Comparison of ENCODE assay signal across 17 cellular contexts in the genomic region with DNA sequence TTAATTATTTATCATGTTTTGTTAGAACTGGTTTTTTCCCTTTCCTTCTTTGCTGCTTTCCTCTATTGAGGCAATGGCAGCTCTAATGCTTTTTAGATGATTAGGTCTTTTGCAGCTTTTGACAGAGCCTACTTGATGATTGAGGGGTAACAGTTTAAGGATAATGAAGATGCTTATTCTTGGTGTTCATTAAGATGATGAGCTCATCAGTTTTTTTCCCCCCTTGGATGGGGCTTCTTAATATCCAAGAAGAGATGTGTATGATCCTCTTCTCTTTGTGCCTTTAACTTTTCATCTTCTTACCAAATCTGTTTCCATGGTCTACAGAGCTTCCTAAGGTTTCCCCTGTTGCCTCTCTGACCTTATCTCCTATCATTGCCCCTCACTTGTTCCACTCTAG. TPM values are rescaled to one million over a fixed set of nuclear protein-coding genes. Genes with fewer than 3 reads are reported as not detected.
A peak's percentile ranks its signal among the peaks of the same experiment; 100 is the strongest.
DNase-seq lines count a peak whose midpoint lies in the region; ATAC-seq, FAIRE-seq and TF ChIP-seq lines count a peak whose summit lies in the region.
"Had no signal": no experiment of that assay in that cellular context is flagged by ENCODE, and none has a peak within 500 bp of the region (broad histone marks: within the 10 kb centered on the region; RNA-seq: fewer than 3 reads in every experiment).

No MANE protein-coding gene starts in this region.

- H4K20me1 ChIP-seq in IMR-90 (ENCODE audit: insufficient read depth, low read length) (peaks cover 28% of the 10 kb centered on the region), H1 (replicated peaks in 1 of 2; ENCODE audit: control insufficient read depth in 1 of 2, insufficient read depth in 2 of 2, low read length in 2 of 2) (peaks cover 0 to 9% of the 10 kb centered on the region in 2 experiments)

- in situ Hi-C loops in IMR-90 (cut with MboI; ENCODE audit: low sequenced_read_pairs), result no loop called here

- H3K36me3 ChIP-seq in IMR-90 (ENCODE audit: control insufficient read depth, insufficient read depth, low read length) (0 out of 2 replicates have a peak, but pooled peaks cover 2% of the 10 kb centered on the region), H1 (ENCODE audit: control insufficient read depth in 2 of 4, insufficient read depth in 4 of 4, low read length in 3 of 4) (peaks cover 0 to 30% (median 6%) of the 10 kb centered on the region in 4 experiments; a peak in 5 of 8 replicates), MG63 (peaks cover 40% of the 10 kb centered on the region)

- H2BK20ac ChIP-seq in IMR-90 (ENCODE audit: low read depth, low read length), result no peak overlapping the region
- H2BK20ac ChIP-seq in H1 (ENCODE audit: low read length), result no peak overlapping the region

- H3K23ac ChIP-seq in IMR-90 (ENCODE audit: low read depth, low read length) (no peak overlapping the region), H1 (ENCODE audit: insufficient read length) (no peak overlapping the region)

- no peak overlapping the region for H3K56ac ChIP-seq in IMR-90 (ENCODE audit: extremely low read depth, insufficient read depth, low read length)
- no peak overlapping the region for H3K56ac ChIP-seq in H1 (replicated peaks; ENCODE audit: insufficient read length, low read depth, low read length)

- H3K36me3 Mint-ChIP-seq in activated naive CD8-positive, alpha-beta T cell treated with anti-CD3 and anti-CD28 coated beads, Interleukin-2, amount 50 U/mL, for 24 hours (ENCODE audit: low read depth), result peaks cover 25% of the 10 kb centered on the region
- H3K36me3 Mint-ChIP-seq in activated naive CD8-positive, alpha-beta T cell treated with anti-CD3 and anti-CD28 coated beads for 36 hours, result peaks cover 6% of the 10 kb centered on the region

- H2AK5ac ChIP-seq in IMR-90 (ENCODE audit: low read depth, low read length) (no peak overlapping the region), H1 (ENCODE audit: low read depth, low read length) (no peak overlapping the region)

- H3K4ac ChIP-seq in IMR-90 (ENCODE audit: low read depth, low read length), result no peak overlapping the region
- H3K4ac ChIP-seq in H1 (replicated peaks; ENCODE audit: insufficient read length, low read depth, low read length), result no peak overlapping the region

- no peak for TF ChIP-seq CTCF in IMR-90 (conservative IDR thresholded peaks at IDR 0.05; ENCODE audit: low read depth, low read length)
- TF ChIP-seq CTCF in H1 (IDR thresholded peaks at IDR 0.05; ENCODE audit: control extremely low read depth in 1 of 3, insufficient read depth in 1 of 3, low read depth in 1 of 3, low read length in 3 of 3), result no peak

- H2BK15ac ChIP-seq in IMR-90 (ENCODE audit: low read depth, low read length) (no peak overlapping the region), H1 (ENCODE audit: low read length) (no peak overlapping the region)

- peaks cover 0 to 67% of the 10 kb centered on the region in 2 experiments for H3K79me2 ChIP-seq in H1 (ENCODE audit: control insufficient read depth in 1 of 2, insufficient read depth in 2 of 2, low read length in 2 of 2)

- H3K9ac ChIP-seq in IMR-90 (ENCODE audit: low read depth, low read length) (no peak overlapping the region), H1 (replicated peaks in 1 of 4; ENCODE audit: extremely low read depth in 1 of 4, low read depth in 3 of 4, low read length in 3 of 4) (no peak overlapping the region)

- no peak overlapping the region for H2BK12ac ChIP-seq in H1 (ENCODE audit: low read depth, low read length)

- H3K27me3 ChIP-seq in IMR-90 (ENCODE audit: control insufficient read depth, insufficient read depth, low read length), result no peaks in the 10 kb centered on the region
- H3K27me3 ChIP-seq in H1 (replicated peaks in 1 of 4; ENCODE audit: control insufficient read depth in 3 of 4, extremely low read depth in 1 of 4, insufficient read depth in 3 of 4, low read length in 3 of 4), result no peaks in the 10 kb centered on the region
- no peaks in the 10 kb centered on the region for H3K27me3 ChIP-seq in MG63

- ATAC-seq in activated naive CD8-positive, alpha-beta T cell treated with anti-CD3 and anti-CD28 coated beads, Interleukin-2, amount 50 U/mL, for 24 hours, result no peak
- ATAC-seq in IMR-90 (ENCODE audit: low read depth), result no peak
- ATAC-seq in HG03460 (IDR thresholded peaks at IDR 0.05; ENCODE audit: unreplicated experiment), result no peak

- no peaks in the 10 kb centered on the region for H3K9me1 ChIP-seq in IMR-90 (ENCODE audit: insufficient read depth, low read length)

- peak overlapping the region; percentile 9 for H3K27ac Mint-ChIP-seq in activated naive CD8-positive, alpha-beta T cell treated with anti-CD3 and anti-CD28 coated beads, Interleukin-2, amount 50 U/mL, for 24 hours
- no peak overlapping the region for H3K27ac Mint-ChIP-seq in activated naive CD8-positive, alpha-beta T cell treated with anti-CD3 and anti-CD28 coated beads for 36 hours
- H3K27ac Mint-ChIP-seq: B cell had no signal

- H3K14ac ChIP-seq in IMR-90 (replicated peaks; ENCODE audit: low read depth, low read length) (no peak overlapping the region), H1 (ENCODE audit: insufficient read length) (no peak overlapping the region)

- DNase-seq in activated naive CD8-positive, alpha-beta T cell treated with anti-CD3 and anti-CD28 coated beads, Interleukin-2, amount 50 U/mL, for 24 hours, result no peak
- DNase-seq in activated naive CD8-positive, alpha-beta T cell treated with anti-CD3 and anti-CD28 coated beads for 36 hours, result no peak
- DNase-seq in IMR-90 (no peak), H1 (ENCODE audit: low read depth in 1 of 2, low spot score in 2 of 2) (no peak), mesenteric fat pad (ENCODE audit: low spot score) (no peak), MG63 (no peak)
- DNase-seq: 8988T; C1 segment of cervical spinal cord; CD4-positive, alpha-beta memory T cell; DMS79; GOT3; HCEC 1CT; KG1 had no signal

- H2BK5ac ChIP-seq in IMR-90 (ENCODE audit: low read depth, low read length, poor library complexity, severe bottlenecking) (no peak overlapping the region), H1 (ENCODE audit: low read depth, low read length) (no peak overlapping the region)

- H2BK120ac ChIP-seq in IMR-90 (ENCODE audit: low read depth, low read length), result no peak overlapping the region
- no peak overlapping the region for H2BK120ac ChIP-seq in H1 (replicated peaks; ENCODE audit: low read depth, low read length)

- no peak overlapping the region for H3K18ac ChIP-seq in IMR-90 (ENCODE audit: low read depth, low read length)
- H3K18ac ChIP-seq in H1 (ENCODE audit: extremely low read depth, low read length), result no peak overlapping the region

- no peak overlapping the region for H2AK9ac ChIP-seq in IMR-90 (replicated peaks; ENCODE audit: low read depth, low read length, poor library complexity)

- POLR2A ChIA-PET in IMR-90 (lab: Charles Lee; ENCODE audit: unreplicated experiment), result no interaction called here
- POLR2A ChIA-PET in H1 (lab: Charles Lee; ENCODE audit: partially characterized antibody), result interaction anchor here (1.8 kb wide), 1 partner anchor 19 kb away, joined by 6 read pairs; no protein-coding TSS in a partner anchor

- H4K91ac ChIP-seq in IMR-90 (ENCODE audit: insufficient read depth, low read depth, low read length) (no peak overlapping the region), H1 (replicated peaks; ENCODE audit: insufficient read length, low read length) (no peak overlapping the region)

- dilution Hi-C loops in IMR-90 (cut with HindIII; ENCODE audit: low sequenced_read_pairs, unreplicated experiment), result no loop called here

- H3K23me2 ChIP-seq in H1 (ENCODE audit: low read depth, low read length), result no peaks in the 10 kb centered on the region

- CTCF ChIA-PET in IMR-90 (lab: Yijun Ruan, JAX) (no interaction called here), H1 (lab: Charles Lee; ENCODE audit: partially characterized antibody) (no interaction called here)

- 0 out of 2 replicates have a peak, but pooled peaks cover 2% of the 10 kb centered on the region for H3K4me1 ChIP-seq in IMR-90 (ENCODE audit: control insufficient read depth, insufficient read depth, low read length)
- no peaks in the 10 kb centered on the region for H3K4me1 ChIP-seq in H1 (replicated peaks in 1 of 4; ENCODE audit: control insufficient read depth in 3 of 4, insufficient read depth in 4 of 4, low read length in 3 of 4)

- H2AFZ ChIP-seq in IMR-90 (replicated peaks; ENCODE audit: low read length, poor library complexity) (no peak overlapping the region), H1 (ENCODE audit: low read length) (no peak overlapping the region)

- H4K8ac ChIP-seq in IMR-90 (ENCODE audit: low read depth in 2 of 2, low read length in 2 of 2), result no peak overlapping the region
- no peak overlapping the region for H4K8ac ChIP-seq in H1 (ENCODE audit: extremely low read depth, insufficient read depth, low read length)

- no peak for TF ChIP-seq EP300 in H1 (IDR thresholded peaks at IDR 0.05; ENCODE audit: borderline replicate concordance in 1 of 2, low read depth in 2 of 2, low read length in 2 of 2)

- peak; percentile 36 for FAIRE-seq in H1 (lab: Jason Lieb, UNC)
- FAIRE-seq: GM12891 had no signal

- H3K27me3 Mint-ChIP-seq in activated naive CD8-positive, alpha-beta T cell treated with anti-CD3 and anti-CD28 coated beads, Interleukin-2, amount 50 U/mL, for 24 hours, result no peaks in the 10 kb centered on the region
- H3K27me3 Mint-ChIP-seq in activated naive CD8-positive, alpha-beta T cell treated with anti-CD3 and anti-CD28 coated beads for 36 hours, result no peaks in the 10 kb centered on the region
- H3K27me3 Mint-ChIP-seq: B cell; CD4-positive, alpha-beta memory T cell had no signal

- no TSS peak for BruUV-seq in IMR-90 (replicated peaks; lab: Mats Ljungman, UMichigan)

- H4K5ac ChIP-seq in IMR-90 (ENCODE audit: low read depth, low read length), result no peak overlapping the region
- no peak overlapping the region for H4K5ac ChIP-seq in H1 (ENCODE audit: insufficient read length, low read depth, low read length)

- no peaks in the 10 kb centered on the region for H3K9me3 ChIP-seq in IMR-90 (ENCODE audit: control insufficient read depth, insufficient read depth, low read length)
- no peaks in the 10 kb centered on the region for H3K9me3 ChIP-seq in H1 (ENCODE audit: insufficient read depth in 2 of 2, low read depth in 1 of 2, low read length in 1 of 2)
- H3K9me3 ChIP-seq in MG63, result no peaks in the 10 kb centered on the region

- H3K4me3 ChIP-seq in IMR-90 (ENCODE audit: insufficient read depth, low read depth, low read length) (no peak overlapping the region), H1 (ENCODE audit: extremely low read depth in 1 of 4, insufficient read depth in 2 of 4, low read depth in 3 of 4, low read length in 4 of 4) (no peak overlapping the region), MG63 (no peak overlapping the region)

- TF ChIP-seq POLR2A in IMR-90 (IDR thresholded peaks at IDR 0.05; ENCODE audit: low read depth, low read length), result no peak
- TF ChIP-seq POLR2A in H1 (IDR thresholded peaks at IDR 0.05; ENCODE audit: control extremely low read depth in 1 of 2, low read depth in 2 of 2, low read length in 2 of 2), result no peak

- no peak for TF ChIP-seq RAD21 in IMR-90 (IDR thresholded peaks at IDR 0.05; ENCODE audit: low read length)
- no peak for TF ChIP-seq RAD21 in H1 (IDR thresholded peaks at IDR 0.05 in 1 of 2, conservative IDR thresholded peaks at IDR 0.05 in 1 of 2; ENCODE audit: low read depth in 2 of 2, low read length in 2 of 2)

- H3K4me2 ChIP-seq in IMR-90 (ENCODE audit: low read depth, low read length) (no peak overlapping the region), H1 (ENCODE audit: insufficient read depth in 1 of 2, low read depth in 2 of 2, low read length in 2 of 2) (no peak overlapping the region)

- no peaks in the 10 kb centered on the region for H3K9me3 Mint-ChIP-seq in activated naive CD8-positive, alpha-beta T cell treated with anti-CD3 and anti-CD28 coated beads, Interleukin-2, amount 50 U/mL, for 24 hours
- no peaks in the 10 kb centered on the region for H3K9me3 Mint-ChIP-seq in activated naive CD8-positive, alpha-beta T cell treated with anti-CD3 and anti-CD28 coated beads for 36 hours

- intact Hi-C loops in IMR-90 (cut with micrococcal nuclease), result no loop called here

- H3K79me1 ChIP-seq in IMR-90 (ENCODE audit: low read depth in 1 of 2, low read length in 2 of 2) (peaks cover 16 to 40% of the 10 kb centered on the region in 2 experiments), H1 (ENCODE audit: low read depth, low read length) (no peaks in the 10 kb centered on the region)

- H3K27ac ChIP-seq in IMR-90 (ENCODE audit: insufficient read depth, low read length), result no peak overlapping the region
- no peak overlapping the region for H3K27ac ChIP-seq in H1 (ENCODE audit: low read depth, low read length)
- H3K27ac ChIP-seq: HL-60 had no signal

- H3K4me3 Mint-ChIP-seq in activated naive CD8-positive, alpha-beta T cell treated with anti-CD3 and anti-CD28 coated beads, Interleukin-2, amount 50 U/mL, for 24 hours, result no peak overlapping the region
- no peak overlapping the region for H3K4me3 Mint-ChIP-seq in activated naive CD8-positive, alpha-beta T cell treated with anti-CD3 and anti-CD28 coated beads for 36 hours
- H3K4me3 Mint-ChIP-seq: B cell; CD4-positive, alpha-beta memory T cell had no signal

- H3K4me1 Mint-ChIP-seq in activated naive CD8-positive, alpha-beta T cell treated with anti-CD3 and anti-CD28 coated beads, Interleukin-2, amount 50 U/mL, for 24 hours, result peaks cover 27% of the 10 kb centered on the region
- peaks cover 27% of the 10 kb centered on the region for H3K4me1 Mint-ChIP-seq in activated naive CD8-positive, alpha-beta T cell treated with anti-CD3 and anti-CD28 coated beads for 36 hours

RNA-seq across cellular contexts. Expression of a gene that starts 15.8 kb away (rescaled TPM):
- total RNA-seq in activated naive CD8-positive, alpha-beta T cell treated with anti-CD3 and anti-CD28 coated beads for 36 hours, result 10 to 100 TPM; 29.0 to 29.8 TPM
- total RNA-seq in IMR-90 (2012; rRNA removed), result 19.2 and 25.3 TPM in 2 replicates
- 7.6 and 7.7 TPM in 2 replicates for polyA plus RNA-seq in IMR-90 (2012; rRNA removed)
- polyA plus RNA-seq in IMR-90 (2012; cell fraction: cytosol; rRNA removed), result 0.58 and 1.6 TPM in 2 replicates
- 1.2 and 9.5 TPM in 2 replicates for polyA plus RNA-seq in IMR-90 (2012; cell fraction: nucleus; rRNA removed; ENCODE audit: low replicate concordance)
- 42.9 and 44.9 TPM in 2 replicates for total RNA-seq in H1 (2021; fragmentation: NEBNext Ultra II Directional; extraction: Animal tissue kit (Norgen Biotek cat#: 25700))
- 7.9 and 13.1 TPM in 2 replicates for polyA plus RNA-seq in H1 (2011; rRNA removed)
- 13.2 TPM for polyA plus RNA-seq in H1 (2011; cell fraction: cytosol; rRNA removed)
- 22.3 TPM for polyA plus RNA-seq in H1 (2011; cell fraction: nucleus; rRNA removed)
- 9.6 to 21.3 TPM (median 16.3 TPM) in 4 replicates for polyA plus RNA-seq in H1 (2012, experiment 1 of 2)
- polyA plus RNA-seq in H1 (2012, experiment 2 of 2), result 1.6 TPM
- polyA plus RNA-seq in H1 (2013, experiment 1 of 2), result 26.1 TPM
- polyA plus RNA-seq in H1 (2013, experiment 2 of 2), result 24.6 TPM
- polyA minus RNA-seq in H1 (2011; rRNA and poly(A)+ RNA removed), result 266 and 323 TPM in 2 replicates
- 109 TPM for polyA minus RNA-seq in H1 (2011; cell fraction: cytosol; rRNA and poly(A)+ RNA removed)
- polyA minus RNA-seq in H1 (2011; cell fraction: nucleus; rRNA and poly(A)+ RNA removed), result 124 TPM
- total RNA-seq in mesenteric fat pad, result 12.2 TPM
- total RNA-seq in MG63 (2014; rRNA removed; shearing (Covaris generic); ENCODE audit: low replicate concordance), result 27.2 and 36.4 TPM in 2 replicates

RNA-seq across cellular contexts. Expression of a gene that starts 36.8 kb away (rescaled TPM):
- 100 to 1,000 TPM; 171 to 175 TPM for total RNA-seq in activated naive CD8-positive, alpha-beta T cell treated with anti-CD3 and anti-CD28 coated beads for 36 hours
- 70.4 and 91.4 TPM in 2 replicates for total RNA-seq in IMR-90 (2012; rRNA removed)
- 20.1 and 25.7 TPM in 2 replicates for polyA plus RNA-seq in IMR-90 (2012; rRNA removed)
- polyA plus RNA-seq in IMR-90 (2012; cell fraction: cytosol; rRNA removed), result 3.2 and 5.8 TPM in 2 replicates
- polyA plus RNA-seq in IMR-90 (2012; cell fraction: nucleus; rRNA removed; ENCODE audit: low replicate concordance), result 3.1 and 42.3 TPM in 2 replicates
- total RNA-seq in H1 (2021; fragmentation: NEBNext Ultra II Directional; extraction: Animal tissue kit (Norgen Biotek cat#: 25700)), result 283 and 316 TPM in 2 replicates
- 24.2 and 31.7 TPM in 2 replicates for polyA plus RNA-seq in H1 (2011; rRNA removed)
- polyA plus RNA-seq in H1 (2011; cell fraction: cytosol; rRNA removed), result 47.2 TPM
- polyA plus RNA-seq in H1 (2011; cell fraction: nucleus; rRNA removed), result 30.4 TPM
- 178 to 254 TPM (median 186 TPM) in 4 replicates for polyA plus RNA-seq in H1 (2012, experiment 1 of 2)
- 10.8 TPM for polyA plus RNA-seq in H1 (2012, experiment 2 of 2)
- 144 TPM for polyA plus RNA-seq in H1 (2013, experiment 1 of 2)
- polyA plus RNA-seq in H1 (2013, experiment 2 of 2), result 135 TPM
- polyA minus RNA-seq in H1 (2011; rRNA and poly(A)+ RNA removed), result 96.7 and 132 TPM in 2 replicates
- polyA minus RNA-seq in H1 (2011; cell fraction: cytosol; rRNA and poly(A)+ RNA removed), result 78.3 TPM
- 86.9 TPM for polyA minus RNA-seq in H1 (2011; cell fraction: nucleus; rRNA and poly(A)+ RNA removed)
- 143 TPM for total RNA-seq in mesenteric fat pad
- 128 and 138 TPM in 2 replicates for total RNA-seq in MG63 (2014; rRNA removed; shearing (Covaris generic); ENCODE audit: low replicate concordance)
